ENCODE assay signal across 28 cellular contexts in the genomic region with DNA sequence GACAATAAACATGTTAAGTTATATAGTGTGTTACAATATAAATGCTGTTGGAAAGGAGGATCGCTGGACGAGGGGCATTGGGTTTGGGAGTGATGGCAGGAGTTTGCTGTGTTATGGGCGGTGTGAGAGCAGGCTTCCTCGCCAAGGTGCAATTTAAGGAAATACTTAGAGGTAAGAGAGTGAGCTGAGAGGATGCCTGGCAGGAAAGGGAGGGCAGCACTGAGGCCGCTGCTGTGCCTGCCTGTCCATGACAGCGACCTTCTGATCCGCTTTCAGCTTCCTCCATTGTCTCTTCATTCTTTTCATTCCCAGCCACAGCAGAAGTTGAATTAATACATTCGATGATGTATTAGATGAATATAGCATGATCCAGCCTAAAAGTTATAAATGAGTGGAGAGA.
"Had no signal": no experiment of that assay in that cellular context is flagged by ENCODE, and none has a peak within 500 bp of the region (broad histone marks: within the 10 kb centered on the region; RNA-seq: fewer than 3 reads in every experiment).

No MANE protein-coding gene starts in this region.

- H3K27me3 ChIP-seq: ovary had no signal

- H3K4me1 Mint-ChIP-seq: activated CD4-positive, alpha-beta T cell treated with anti-CD3 and anti-CD28 coated beads for 36 hours; nephron; stimulated activated naive B cell treated with anti-CD40 and anti-IgM and Interleukin-4, amounts not matched to agents 10 μg/mL and 1 μg/mL and 100 μg/mL, for 72 hours had no signal

- H3K4me1 ChIP-seq: prostate gland had no signal

- H3K4me3 ChIP-seq: left ventricle myocardium inferior, ovary, prostate gland, smooth muscle cell, thoracic aorta had no signal

- H3K27ac Mint-ChIP-seq: activated CD8-positive, alpha-beta T cell treated with anti-CD3 and anti-CD28 coated beads, Interleukin-2, amount 10 ng/mL, durations not matched to agents 7 days and 5 days; dendritic cell treated with granulocyte-macrophage colony-stimulating factor and Interleukin-4, amounts not matched to agents 40 ng/mL and 50 ng/mL, for 4 days; nephron; stimulated activated naive B cell treated with anti-CD40 and anti-IgM and Interleukin-4, amounts not matched to agents 10 μg/mL and 1 μg/mL and 100 μg/mL, for 72 hours; T-helper 2 cell treated with Interferon-gamma antibody and Interleukin-4, amounts not matched to agents 5 μg/mL and 100 μg/mL, for 36 hours had no signal

- H3K36me3 Mint-ChIP-seq: activated naive CD4-positive, alpha-beta T cell treated with anti-CD3 and anti-CD28 coated beads, Interleukin-2, amount 50 U/mL, for 72 hours had no signal

- H3K27me3 Mint-ChIP-seq: activated CD4-positive, alpha-beta T cell treated with anti-CD3 and anti-CD28 coated beads for 36 hours; central memory CD8-positive, alpha-beta T cell; dendritic cell treated with granulocyte-macrophage colony-stimulating factor and Interleukin-4, amounts not matched to agents 40 ng/mL and 50 ng/mL, for 4 days; stimulated activated naive B cell treated with anti-CD40 and anti-IgM and Interleukin-4, amounts not matched to agents 10 μg/mL and 1 μg/mL and 100 μg/mL, for 72 hours; T-cell had no signal

- H3K9me3 ChIP-seq: left ventricle myocardium inferior, ovary, prostate gland, thoracic aorta had no signal

- H3K9me3 Mint-ChIP-seq: activated naive CD4-positive, alpha-beta T cell treated with anti-CD3 and anti-CD28 coated beads, Interleukin-2, amount 50 U/mL, for 72 hours; activated T-cell treated with anti-CD3 and anti-CD28 coated beads, Interleukin-2, amount 50 U/mL, for 4 hours; central memory CD8-positive, alpha-beta T cell; dendritic cell treated with granulocyte-macrophage colony-stimulating factor and Interleukin-4, amounts not matched to agents 40 ng/mL and 50 ng/mL, for 4 days; nephron; stimulated activated naive B cell treated with anti-CD40 and anti-IgM and Interleukin-4, amounts not matched to agents 10 μg/mL and 1 μg/mL and 100 μg/mL, for 72 hours; T-cell; T-helper 2 cell treated with Interferon-gamma antibody and Interleukin-4, amounts not matched to agents 5 μg/mL and 100 μg/mL, for 36 hours had no signal

- FAIRE-seq: bronchial epithelial cell, endometrium, frontal cortex, urothelium cell line had no signal

- H3K4me2 ChIP-seq: smooth muscle cell had no signal

- DNase-seq: activated CD4-positive, alpha-beta T cell treated with anti-CD3 and anti-CD28 coated beads for 36 hours; activated CD4-positive, CD25-positive, alpha-beta regulatory T cell; activated CD8-positive, alpha-beta T cell treated with anti-CD3 and anti-CD28 coated beads, Interleukin-2, amount 10 ng/mL, durations not matched to agents 7 days and 5 days; activated naive CD4-positive, alpha-beta T cell; activated T-cell treated with anti-CD3 and anti-CD28 coated beads, Interleukin-2, amount 50 U/mL, for 4 hours; effector CD4-positive, alpha-beta T cell; glutamatergic neuron; islet precursor cell; left ventricle myocardium inferior; ovary; stimulated activated CD4-positive, alpha-beta T cell treated with anti-CD3 and anti-CD28 coated beads, Interleukin-1b, Interleukin-23, amount 100 ng/mL, for 48 hours; stimulated activated CD4-positive, alpha-beta T cell treated with anti-CD3 and anti-CD28 coated beads, Interleukin-4, amount 100 ng/mL, for 4 hours; stimulated activated CD8-positive, alpha-beta memory T cell treated with anti-CD3 and anti-CD28 coated beads, Interleukin-4, amount 100 ng/mL, for 48 hours; stimulated activated naive B cell treated with anti-CD40 and anti-IgM and Interleukin-4, amounts not matched to agents 10 μg/mL and 1 μg/mL and 100 μg/mL, for 72 hours; T-cell; trophoblast cell had no signal

- H3K4me3 Mint-ChIP-seq: activated CD4-positive, alpha-beta T cell treated with anti-CD3 and anti-CD28 coated beads for 36 hours; activated CD8-positive, alpha-beta T cell treated with anti-CD3 and anti-CD28 coated beads, Interleukin-2, amount 10 ng/mL, durations not matched to agents 7 days and 5 days; activated T-cell treated with anti-CD3 and anti-CD28 coated beads, Interleukin-2, amount 50 U/mL, for 4 hours; central memory CD8-positive, alpha-beta T cell; dendritic cell treated with granulocyte-macrophage colony-stimulating factor and Interleukin-4, amounts not matched to agents 40 ng/mL and 50 ng/mL, for 4 days; nephron; stimulated activated naive B cell treated with anti-CD40 and anti-IgM and Interleukin-4, amounts not matched to agents 10 μg/mL and 1 μg/mL and 100 μg/mL, for 72 hours; T-cell; T-helper 2 cell treated with Interferon-gamma antibody and Interleukin-4, amounts not matched to agents 5 μg/mL and 100 μg/mL, for 36 hours had no signal

- ATAC-seq: activated CD4-positive, alpha-beta T cell treated with anti-CD3 and anti-CD28 coated beads for 36 hours; activated CD8-positive, alpha-beta T cell treated with anti-CD3 and anti-CD28 coated beads, Interleukin-2, amount 10 ng/mL, durations not matched to agents 7 days and 5 days; activated naive CD4-positive, alpha-beta T cell treated with anti-CD3 and anti-CD28 coated beads, Interleukin-2, amount 50 U/mL, for 72 hours; activated T-cell treated with anti-CD3 and anti-CD28 coated beads, Interleukin-2, amount 50 U/mL, for 4 hours; stimulated activated naive B cell treated with anti-CD40 and anti-IgM and Interleukin-4, amounts not matched to agents 10 μg/mL and 1 μg/mL and 100 μg/mL, for 72 hours; T-cell had no signal

- H3K36me3 ChIP-seq: ovary had no signal

- H3K27ac ChIP-seq: left ventricle myocardium inferior, ovary, prostate gland, thoracic aorta had no signal
